In genomic region chr7:2045559-2046405, GRCh38 we compare ENCODE assay signal across 1 cellular context.
TF ChIP-seq lines count a peak whose summit lies in the region.

No MANE protein-coding gene starts in this region.

TF ChIP-seq in WTC11, 78 proteins besides CTCF, POLR2A, EP300 and RAD21 (continued from another document):
- no peak for TF ChIP-seq USF2 (CRISPR knock-in tag; IDR thresholded peaks at IDR 0.05)
- TF ChIP-seq NR3C1 (CRISPR knock-in tag; conservative IDR thresholded peaks at IDR 0.05; ENCODE audit: low read depth), result no peak
- no peak for TF ChIP-seq STAT6 (CRISPR knock-in tag; conservative IDR thresholded peaks at IDR 0.05; ENCODE audit: low read depth)
